ENCODE assay signal across 1 cellular context in the genomic region with DNA sequence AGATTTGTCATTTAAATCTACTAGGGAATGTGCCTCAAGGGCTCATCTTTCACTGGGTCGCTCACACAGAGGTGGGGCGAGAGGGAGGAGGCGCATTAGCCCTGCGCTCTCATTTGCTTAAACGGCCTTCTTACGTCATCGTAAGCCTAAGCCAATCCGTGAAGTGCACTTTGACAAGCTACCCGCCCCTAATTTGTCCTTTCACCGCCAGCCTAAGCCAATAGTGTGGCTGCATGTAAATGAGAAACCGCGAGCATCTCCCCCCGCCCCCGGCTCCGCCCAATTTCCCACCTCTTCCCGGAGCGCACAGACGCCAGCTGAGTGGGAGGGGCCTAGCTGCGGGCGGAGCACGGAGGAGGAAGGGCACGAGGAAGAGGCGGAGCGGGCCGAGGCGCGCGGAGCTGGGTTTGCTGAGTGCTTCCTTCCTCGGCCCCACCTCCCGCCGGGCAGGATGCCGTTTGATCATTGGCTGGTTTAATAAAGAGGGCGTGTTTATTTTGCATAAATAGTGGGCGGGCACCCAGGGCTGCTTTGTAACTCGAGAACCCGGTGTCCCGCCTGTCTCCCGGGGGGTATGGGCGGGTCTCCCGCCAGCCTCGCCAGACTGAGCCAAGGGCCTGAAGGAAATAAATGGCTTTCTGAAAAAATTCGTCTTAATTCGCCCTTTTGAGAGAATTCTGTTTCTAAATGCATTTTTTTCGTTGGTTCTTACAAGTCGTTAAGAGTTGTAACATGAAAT.
TF ChIP-seq lines count a peak whose summit lies in the region.

No MANE protein-coding gene starts in this region.

TF ChIP-seq in HepG2, 621 proteins besides CTCF, POLR2A, EP300 and RAD21 (continued from another document and continues in another):
- TF ChIP-seq, protein P1, sequence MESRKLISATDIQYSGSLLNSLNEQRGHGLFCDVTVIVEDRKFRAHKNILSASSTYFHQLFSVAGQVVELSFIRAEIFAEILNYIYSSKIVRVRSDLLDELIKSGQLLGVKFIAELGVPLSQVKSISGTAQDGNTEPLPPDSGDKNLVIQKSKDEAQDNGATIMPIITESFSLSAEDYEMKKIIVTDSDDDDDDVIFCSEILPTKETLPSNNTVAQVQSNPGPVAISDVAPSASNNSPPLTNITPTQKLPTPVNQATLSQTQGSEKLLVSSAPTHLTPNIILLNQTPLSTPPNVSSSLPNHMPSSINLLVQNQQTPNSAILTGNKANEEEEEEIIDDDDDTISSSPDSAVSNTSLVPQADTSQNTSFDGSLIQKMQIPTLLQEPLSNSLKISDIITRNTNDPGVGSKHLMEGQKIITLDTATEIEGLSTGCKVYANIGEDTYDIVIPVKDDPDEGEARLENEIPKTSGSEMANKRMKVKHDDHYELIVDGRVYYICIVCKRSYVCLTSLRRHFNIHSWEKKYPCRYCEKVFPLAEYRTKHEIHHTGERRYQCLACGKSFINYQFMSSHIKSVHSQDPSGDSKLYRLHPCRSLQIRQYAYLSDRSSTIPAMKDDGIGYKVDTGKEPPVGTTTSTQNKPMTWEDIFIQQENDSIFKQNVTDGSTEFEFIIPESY (CRISPR knock-in tag; IDR thresholded peaks at IDR 0.05) = no peak
- no peak for TF ChIP-seq ZSCAN12 (CRISPR knock-in tag; IDR thresholded peaks at IDR 0.05)
- no peak for TF ChIP-seq NFIB (CRISPR knock-in tag; IDR thresholded peaks at IDR 0.05; ENCODE audit: borderline replicate concordance)
- TF ChIP-seq HNRNPLL (IDR thresholded peaks at IDR 0.05; ENCODE audit: low read depth, low read length, poor library complexity, severe bottlenecking) = peak; percentile 33
- TF ChIP-seq, protein P2, sequence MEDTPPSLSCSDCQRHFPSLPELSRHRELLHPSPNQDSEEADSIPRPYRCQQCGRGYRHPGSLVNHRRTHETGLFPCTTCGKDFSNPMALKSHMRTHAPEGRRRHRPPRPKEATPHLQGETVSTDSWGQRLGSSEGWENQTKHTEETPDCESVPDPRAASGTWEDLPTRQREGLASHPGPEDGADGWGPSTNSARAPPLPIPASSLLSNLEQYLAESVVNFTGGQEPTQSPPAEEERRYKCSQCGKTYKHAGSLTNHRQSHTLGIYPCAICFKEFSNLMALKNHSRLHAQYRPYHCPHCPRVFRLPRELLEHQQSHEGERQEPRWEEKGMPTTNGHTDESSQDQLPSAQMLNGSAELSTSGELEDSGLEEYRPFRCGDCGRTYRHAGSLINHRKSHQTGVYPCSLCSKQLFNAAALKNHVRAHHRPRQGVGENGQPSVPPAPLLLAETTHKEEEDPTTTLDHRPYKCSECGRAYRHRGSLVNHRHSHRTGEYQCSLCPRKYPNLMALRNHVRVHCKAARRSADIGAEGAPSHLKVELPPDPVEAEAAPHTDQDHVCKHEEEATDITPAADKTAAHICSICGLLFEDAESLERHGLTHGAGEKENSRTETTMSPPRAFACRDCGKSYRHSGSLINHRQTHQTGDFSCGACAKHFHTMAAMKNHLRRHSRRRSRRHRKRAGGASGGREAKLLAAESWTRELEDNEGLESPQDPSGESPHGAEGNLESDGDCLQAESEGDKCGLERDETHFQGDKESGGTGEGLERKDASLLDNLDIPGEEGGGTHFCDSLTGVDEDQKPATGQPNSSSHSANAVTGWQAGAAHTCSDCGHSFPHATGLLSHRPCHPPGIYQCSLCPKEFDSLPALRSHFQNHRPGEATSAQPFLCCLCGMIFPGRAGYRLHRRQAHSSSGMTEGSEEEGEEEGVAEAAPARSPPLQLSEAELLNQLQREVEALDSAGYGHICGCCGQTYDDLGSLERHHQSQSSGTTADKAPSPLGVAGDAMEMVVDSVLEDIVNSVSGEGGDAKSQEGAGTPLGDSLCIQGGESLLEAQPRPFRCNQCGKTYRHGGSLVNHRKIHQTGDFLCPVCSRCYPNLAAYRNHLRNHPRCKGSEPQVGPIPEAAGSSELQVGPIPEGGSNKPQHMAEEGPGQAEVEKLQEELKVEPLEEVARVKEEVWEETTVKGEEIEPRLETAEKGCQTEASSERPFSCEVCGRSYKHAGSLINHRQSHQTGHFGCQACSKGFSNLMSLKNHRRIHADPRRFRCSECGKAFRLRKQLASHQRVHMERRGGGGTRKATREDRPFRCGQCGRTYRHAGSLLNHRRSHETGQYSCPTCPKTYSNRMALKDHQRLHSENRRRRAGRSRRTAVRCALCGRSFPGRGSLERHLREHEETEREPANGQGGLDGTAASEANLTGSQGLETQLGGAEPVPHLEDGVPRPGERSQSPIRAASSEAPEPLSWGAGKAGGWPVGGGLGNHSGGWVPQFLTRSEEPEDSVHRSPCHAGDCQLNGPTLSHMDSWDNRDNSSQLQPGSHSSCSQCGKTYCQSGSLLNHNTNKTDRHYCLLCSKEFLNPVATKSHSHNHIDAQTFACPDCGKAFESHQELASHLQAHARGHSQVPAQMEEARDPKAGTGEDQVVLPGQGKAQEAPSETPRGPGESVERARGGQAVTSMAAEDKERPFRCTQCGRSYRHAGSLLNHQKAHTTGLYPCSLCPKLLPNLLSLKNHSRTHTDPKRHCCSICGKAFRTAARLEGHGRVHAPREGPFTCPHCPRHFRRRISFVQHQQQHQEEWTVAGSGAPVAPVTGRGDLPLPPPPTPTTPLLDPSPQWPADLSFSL (CRISPR knock-in tag; IDR thresholded peaks at IDR 0.05) = no peak
- no peak for TF ChIP-seq ZNF547 (CRISPR knock-in tag; IDR thresholded peaks at IDR 0.05)
- no peak for TF ChIP-seq LCORL (IDR thresholded peaks at IDR 0.05)
- no peak for TF ChIP-seq LCORL (CRISPR knock-in tag; IDR thresholded peaks at IDR 0.05)
- no peak for TF ChIP-seq CHCHD3 (CRISPR knock-in tag; IDR thresholded peaks at IDR 0.05)
- TF ChIP-seq, protein P3, sequence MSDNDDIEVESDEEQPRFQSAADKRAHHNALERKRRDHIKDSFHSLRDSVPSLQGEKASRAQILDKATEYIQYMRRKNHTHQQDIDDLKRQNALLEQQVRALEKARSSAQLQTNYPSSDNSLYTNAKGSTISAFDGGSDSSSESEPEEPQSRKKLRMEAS (IDR thresholded peaks at IDR 0.05) = no peak
- TF ChIP-seq YY1 (IDR thresholded peaks at IDR 0.05; ENCODE audit: insufficient read depth, insufficient replicate concordance, low read depth, low read length) = no peak
- TF ChIP-seq, protein P4, sequence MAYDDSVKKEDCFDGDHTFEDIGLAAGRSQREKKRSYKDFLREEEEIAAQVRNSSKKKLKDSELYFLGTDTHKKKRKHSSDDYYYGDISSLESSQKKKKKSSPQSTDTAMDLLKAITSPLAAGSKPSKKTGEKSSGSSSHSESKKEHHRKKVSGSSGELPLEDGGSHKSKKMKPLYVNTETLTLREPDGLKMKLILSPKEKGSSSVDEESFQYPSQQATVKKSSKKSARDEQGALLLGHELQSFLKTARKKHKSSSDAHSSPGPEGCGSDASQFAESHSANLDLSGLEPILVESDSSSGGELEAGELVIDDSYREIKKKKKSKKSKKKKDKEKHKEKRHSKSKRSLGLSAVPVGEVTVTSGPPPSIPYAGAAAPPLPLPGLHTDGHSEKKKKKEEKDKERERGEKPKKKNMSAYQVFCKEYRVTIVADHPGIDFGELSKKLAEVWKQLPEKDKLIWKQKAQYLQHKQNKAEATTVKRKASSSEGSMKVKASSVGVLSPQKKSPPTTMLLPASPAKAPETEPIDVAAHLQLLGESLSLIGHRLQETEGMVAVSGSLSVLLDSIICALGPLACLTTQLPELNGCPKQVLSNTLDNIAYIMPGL (CRISPR knock-in tag; IDR thresholded peaks at IDR 0.05; ENCODE audit: borderline replicate concordance in 1 of 2, low read depth in 1 of 2) = no peak
- TF ChIP-seq NRL (CRISPR knock-in tag; IDR thresholded peaks at IDR 0.05; ENCODE audit: borderline replicate concordance) = no peak
- peak; percentile 91 for TF ChIP-seq ZNF3 (CRISPR knock-in tag; IDR thresholded peaks at IDR 0.05)
- TF ChIP-seq ZNF468 (CRISPR knock-in tag; IDR thresholded peaks at IDR 0.05) = no peak
- TF ChIP-seq, protein P5, sequence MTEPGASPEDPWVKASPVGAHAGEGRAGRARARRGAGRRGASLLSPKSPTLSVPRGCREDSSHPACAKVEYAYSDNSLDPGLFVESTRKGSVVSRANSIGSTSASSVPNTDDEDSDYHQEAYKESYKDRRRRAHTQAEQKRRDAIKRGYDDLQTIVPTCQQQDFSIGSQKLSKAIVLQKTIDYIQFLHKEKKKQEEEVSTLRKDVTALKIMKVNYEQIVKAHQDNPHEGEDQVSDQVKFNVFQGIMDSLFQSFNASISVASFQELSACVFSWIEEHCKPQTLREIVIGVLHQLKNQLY (CRISPR knock-in tag; IDR thresholded peaks at IDR 0.05) = no peak
- TF ChIP-seq, protein P6, sequence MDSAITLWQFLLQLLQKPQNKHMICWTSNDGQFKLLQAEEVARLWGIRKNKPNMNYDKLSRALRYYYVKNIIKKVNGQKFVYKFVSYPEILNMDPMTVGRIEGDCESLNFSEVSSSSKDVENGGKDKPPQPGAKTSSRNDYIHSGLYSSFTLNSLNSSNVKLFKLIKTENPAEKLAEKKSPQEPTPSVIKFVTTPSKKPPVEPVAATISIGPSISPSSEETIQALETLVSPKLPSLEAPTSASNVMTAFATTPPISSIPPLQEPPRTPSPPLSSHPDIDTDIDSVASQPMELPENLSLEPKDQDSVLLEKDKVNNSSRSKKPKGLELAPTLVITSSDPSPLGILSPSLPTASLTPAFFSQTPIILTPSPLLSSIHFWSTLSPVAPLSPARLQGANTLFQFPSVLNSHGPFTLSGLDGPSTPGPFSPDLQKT (CRISPR knock-in tag; IDR thresholded peaks at IDR 0.05; ENCODE audit: borderline replicate concordance) = no peak
- no peak for TF ChIP-seq DMAP1 (CRISPR knock-in tag; IDR thresholded peaks at IDR 0.05)
- TF ChIP-seq ZNF572 (CRISPR knock-in tag; IDR thresholded peaks at IDR 0.05) = no peak
- TF ChIP-seq, protein P7, sequence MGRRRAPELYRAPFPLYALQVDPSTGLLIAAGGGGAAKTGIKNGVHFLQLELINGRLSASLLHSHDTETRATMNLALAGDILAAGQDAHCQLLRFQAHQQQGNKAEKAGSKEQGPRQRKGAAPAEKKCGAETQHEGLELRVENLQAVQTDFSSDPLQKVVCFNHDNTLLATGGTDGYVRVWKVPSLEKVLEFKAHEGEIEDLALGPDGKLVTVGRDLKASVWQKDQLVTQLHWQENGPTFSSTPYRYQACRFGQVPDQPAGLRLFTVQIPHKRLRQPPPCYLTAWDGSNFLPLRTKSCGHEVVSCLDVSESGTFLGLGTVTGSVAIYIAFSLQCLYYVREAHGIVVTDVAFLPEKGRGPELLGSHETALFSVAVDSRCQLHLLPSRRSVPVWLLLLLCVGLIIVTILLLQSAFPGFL (CRISPR knock-in tag; IDR thresholded peaks at IDR 0.05) = no peak
- no peak for TF ChIP-seq ZNF12 (CRISPR knock-in tag; IDR thresholded peaks at IDR 0.05)
- TF ChIP-seq ZNF30 (CRISPR knock-in tag; IDR thresholded peaks at IDR 0.05) = no peak
- no peak for TF ChIP-seq KLF13 (CRISPR knock-in tag; IDR thresholded peaks at IDR 0.05)
- no peak for TF ChIP-seq ZFP41 (CRISPR knock-in tag; IDR thresholded peaks at IDR 0.05; ENCODE audit: borderline replicate concordance)
- no peak for TF ChIP-seq ADNP (CRISPR knock-in tag; IDR thresholded peaks at IDR 0.05)
- peak; percentile 77 for TF ChIP-seq SRSF1 (optimal IDR thresholded peaks at IDR 0.05; ENCODE audit: low read depth, low read length)
- no peak for TF ChIP-seq ZNF556 (CRISPR knock-in tag; IDR thresholded peaks at IDR 0.05; ENCODE audit: borderline replicate concordance)
- no peak for TF ChIP-seq HNF4G (IDR thresholded peaks at IDR 0.05; ENCODE audit: borderline replicate concordance, low read depth, low read length)
- no peak for TF ChIP-seq HNF4G (CRISPR knock-in tag; IDR thresholded peaks at IDR 0.05; ENCODE audit: borderline replicate concordance, low read depth)
- TF ChIP-seq CCDC6 (CRISPR knock-in tag; IDR thresholded peaks at IDR 0.05) = no peak
- no peak for TF ChIP-seq MBD4 (IDR thresholded peaks at IDR 0.05; ENCODE audit: borderline replicate concordance, low read length)
- TF ChIP-seq SMYD3 (CRISPR knock-in tag; IDR thresholded peaks at IDR 0.05) = no peak
- TF ChIP-seq BCL6 (CRISPR knock-in tag; IDR thresholded peaks at IDR 0.05) = no peak
- TF ChIP-seq, protein P8, sequence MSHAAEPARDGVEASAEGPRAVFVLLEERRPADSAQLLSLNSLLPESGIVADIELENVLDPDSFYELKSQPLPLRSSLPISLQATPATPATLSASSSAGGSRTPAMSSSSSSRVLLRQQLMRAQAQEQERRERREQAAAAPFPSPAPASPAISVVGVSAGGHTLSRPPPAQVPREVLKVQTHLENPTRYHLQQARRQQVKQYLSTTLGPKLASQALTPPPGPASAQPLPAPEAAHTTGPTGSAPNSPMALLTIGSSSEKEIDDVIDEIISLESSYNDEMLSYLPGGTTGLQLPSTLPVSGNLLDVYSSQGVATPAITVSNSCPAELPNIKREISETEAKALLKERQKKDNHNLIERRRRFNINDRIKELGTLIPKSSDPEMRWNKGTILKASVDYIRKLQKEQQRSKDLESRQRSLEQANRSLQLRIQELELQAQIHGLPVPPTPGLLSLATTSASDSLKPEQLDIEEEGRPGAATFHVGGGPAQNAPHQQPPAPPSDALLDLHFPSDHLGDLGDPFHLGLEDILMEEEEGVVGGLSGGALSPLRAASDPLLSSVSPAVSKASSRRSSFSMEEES (CRISPR knock-in tag; IDR thresholded peaks at IDR 0.05) = no peak
- TF ChIP-seq, protein P9, sequence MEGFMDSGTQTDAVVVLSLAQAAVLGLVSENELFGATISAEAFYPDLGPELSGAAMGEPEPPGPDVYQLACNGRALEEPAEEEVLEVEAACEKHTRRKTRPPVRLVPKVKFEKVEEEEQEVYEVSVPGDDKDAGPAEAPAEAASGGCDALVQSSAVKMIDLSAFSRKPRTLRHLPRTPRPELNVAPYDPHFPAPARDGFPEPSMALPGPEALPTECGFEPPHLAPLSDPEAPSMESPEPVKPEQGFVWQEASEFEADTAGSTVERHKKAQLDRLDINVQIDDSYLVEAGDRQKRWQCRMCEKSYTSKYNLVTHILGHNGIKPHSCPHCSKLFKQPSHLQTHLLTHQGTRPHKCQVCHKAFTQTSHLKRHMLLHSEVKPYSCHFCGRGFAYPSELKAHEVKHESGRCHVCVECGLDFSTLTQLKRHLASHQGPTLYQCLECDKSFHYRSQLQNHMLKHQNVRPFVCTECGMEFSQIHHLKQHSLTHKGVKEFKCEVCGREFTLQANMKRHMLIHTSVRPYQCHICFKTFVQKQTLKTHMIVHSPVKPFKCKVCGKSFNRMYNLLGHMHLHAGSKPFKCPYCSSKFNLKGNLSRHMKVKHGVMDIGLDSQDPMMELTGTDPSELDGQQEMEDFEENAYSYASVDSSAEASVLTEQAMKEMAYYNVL (CRISPR knock-in tag; IDR thresholded peaks at IDR 0.05; ENCODE audit: borderline replicate concordance) = no peak
- TF ChIP-seq CHD4 (IDR thresholded peaks at IDR 0.05; ENCODE audit: borderline replicate concordance, low read length) = no peak
- TF ChIP-seq GABPB1 (CRISPR knock-in tag; IDR thresholded peaks at IDR 0.05) = peak; percentile 78
- TF ChIP-seq, protein P10, sequence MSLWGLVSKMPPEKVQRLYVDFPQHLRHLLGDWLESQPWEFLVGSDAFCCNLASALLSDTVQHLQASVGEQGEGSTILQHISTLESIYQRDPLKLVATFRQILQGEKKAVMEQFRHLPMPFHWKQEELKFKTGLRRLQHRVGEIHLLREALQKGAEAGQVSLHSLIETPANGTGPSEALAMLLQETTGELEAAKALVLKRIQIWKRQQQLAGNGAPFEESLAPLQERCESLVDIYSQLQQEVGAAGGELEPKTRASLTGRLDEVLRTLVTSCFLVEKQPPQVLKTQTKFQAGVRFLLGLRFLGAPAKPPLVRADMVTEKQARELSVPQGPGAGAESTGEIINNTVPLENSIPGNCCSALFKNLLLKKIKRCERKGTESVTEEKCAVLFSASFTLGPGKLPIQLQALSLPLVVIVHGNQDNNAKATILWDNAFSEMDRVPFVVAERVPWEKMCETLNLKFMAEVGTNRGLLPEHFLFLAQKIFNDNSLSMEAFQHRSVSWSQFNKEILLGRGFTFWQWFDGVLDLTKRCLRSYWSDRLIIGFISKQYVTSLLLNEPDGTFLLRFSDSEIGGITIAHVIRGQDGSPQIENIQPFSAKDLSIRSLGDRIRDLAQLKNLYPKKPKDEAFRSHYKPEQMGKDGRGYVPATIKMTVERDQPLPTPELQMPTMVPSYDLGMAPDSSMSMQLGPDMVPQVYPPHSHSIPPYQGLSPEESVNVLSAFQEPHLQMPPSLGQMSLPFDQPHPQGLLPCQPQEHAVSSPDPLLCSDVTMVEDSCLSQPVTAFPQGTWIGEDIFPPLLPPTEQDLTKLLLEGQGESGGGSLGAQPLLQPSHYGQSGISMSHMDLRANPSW (CRISPR knock-in tag; IDR thresholded peaks at IDR 0.05; ENCODE audit: borderline replicate concordance) = no peak
